Comparison of ENCODE assay signal across 8 cellular contexts in genomic region chr20:53660078-53660909, GRCh38.
A peak's percentile ranks its signal among the peaks of the same experiment; 100 is the strongest.
DNase-seq lines count a peak whose midpoint lies in the region; ATAC-seq lines count a peak whose summit lies in the region.

No MANE protein-coding gene starts in this region.

- H3K9me3 Mint-ChIP-seq in activated CD4-positive, alpha-beta T cell treated with anti-CD3 and anti-CD28 coated beads for 36 hours (ENCODE audit: low read depth): no peaks in the 10 kb centered on the region

- no peaks in the 10 kb centered on the region for H3K36me3 Mint-ChIP-seq in activated CD4-positive, alpha-beta T cell treated with anti-CD3 and anti-CD28 coated beads for 36 hours (ENCODE audit: low read depth)

- POLR2A ChIA-PET in activated CD4-positive, alpha-beta T cell treated with anti-CD3 and anti-CD28 coated beads for 36 hours (lab: Charles Lee): interaction anchor here (0.5 to 1.5 kb wide), 6 partner anchors 23 to 183 kb away, joined by 3 to 7 read pairs (median 4); no protein-coding TSS in a partner anchor

- intact Hi-C loops in activated CD4-positive, alpha-beta T cell treated with anti-CD3 and anti-CD28 coated beads for 36 hours (cut with DNase I, micrococcal nuclease): loop anchor here (1.0 to 5.0 kb wide), 5 partner anchors 27 to 81 kb away; no protein-coding TSS in a partner anchor

- peak; percentile 61 for ATAC-seq in activated CD4-positive, alpha-beta T cell treated with anti-CD3 and anti-CD28 coated beads for 36 hours
- no peak for ATAC-seq in esophagus mucosa

- H3K4me1 Mint-ChIP-seq in activated CD4-positive, alpha-beta T cell treated with anti-CD3 and anti-CD28 coated beads for 36 hours: peaks cover 69% of the 10 kb centered on the region

- peak overlapping the region; percentile 74 for H3K4me3 Mint-ChIP-seq in activated CD4-positive, alpha-beta T cell treated with anti-CD3 and anti-CD28 coated beads for 36 hours

- DNase-seq in activated CD4-positive, alpha-beta T cell treated with anti-CD3 and anti-CD28 coated beads for 36 hours: peak; percentile 69
- no peak for DNase-seq in activated CD4-positive, alpha-beta T cell treated with anti-CD3 and anti-CD28 coated beads for 1 hour
- DNase-seq in activated T-helper 9 cell treated with anti-CD3 and anti-CD28 coated beads, Interleukin-2, amount 50 U/mL, for 16 hours (ENCODE audit: low read depth): peak; percentile 9
- DNase-seq in stimulated activated CD4-positive, alpha-beta T cell treated with anti-CD3 and anti-CD28 coated beads, Interleukin-15, amount 100 ng/mL, for 48 hours (ENCODE audit: low read depth in 2 of 2): peak; percentile 28 to 38
- DNase-seq in ureter (ENCODE audit: low spot score) (no peak), NCI-H510A (lab: John Stamatoyannopoulos, UW) (no peak)

- H3K4me3 ChIP-seq in iPS-11a (ENCODE audit: low read depth, low read length): peak overlapping the region; percentile 36

- CTCF ChIA-PET in activated CD4-positive, alpha-beta T cell treated with anti-CD3 and anti-CD28 coated beads for 36 hours (lab: Charles Lee): interaction anchor here (0.6 to 1.9 kb wide), 6 partner anchors 17 to 256 kb away, joined by 3 to 8 read pairs (median 3); no protein-coding TSS in a partner anchor

- H3K27me3 Mint-ChIP-seq in activated CD4-positive, alpha-beta T cell treated with anti-CD3 and anti-CD28 coated beads for 36 hours: no peaks in the 10 kb centered on the region

- H3K27ac Mint-ChIP-seq in activated CD4-positive, alpha-beta T cell treated with anti-CD3 and anti-CD28 coated beads for 36 hours: peak overlapping the region; percentile 93

Comparison
In these comparisons a context has a peak if more than half of its experiments do, and no peak if none do; other contexts are left out.
1. DNase-seq: peak in activated CD4-positive, alpha-beta T cell treated with anti-CD3 and anti-CD28 coated beads for 36 hours (single experiment), activated T-helper 9 cell treated with anti-CD3 and anti-CD28 coated beads, Interleukin-2, amount 50 U/mL, for 16 hours (single experiment) and stimulated activated CD4-positive, alpha-beta T cell treated with anti-CD3 and anti-CD28 coated beads, Interleukin-15, amount 100 ng/mL, for 48 hours (2 of 2); none in activated CD4-positive, alpha-beta T cell treated with anti-CD3 and anti-CD28 coated beads for 1 hour (single experiment), ureter (single experiment) and NCI-H510A (single experiment).